1 cellular context compared by ENCODE assay signal in genomic region chr5:179623001-179623905, GRCh38.
TF ChIP-seq lines count a peak whose summit lies in the region.

Gene HNRNPH1, minus strand, starts transcription at chr5:179623671. Its CDS starts 538 bp downstream, at chr5:179623133.

TF ChIP-seq in GM12878, 131 proteins besides CTCF, POLR2A, EP300 and RAD21 (continued from another document and continues in another):
- TF ChIP-seq FOS (IDR thresholded peaks at IDR 0.05; ENCODE audit: borderline replicate concordance, extremely low read depth, insufficient read length) (no peak), FOXM1 (IDR thresholded peaks at IDR 0.05; ENCODE audit: low read depth, low read length) (no peak; the same call in 1 of the 2 replicates), PAX8 (IDR thresholded peaks at IDR 0.05) (no peak), E2F4 (IDR thresholded peaks at IDR 0.05; ENCODE audit: low read depth, low read length) (peak; percentile 58; the same call in 1 of the 2 replicates), ATF7 (IDR thresholded peaks at IDR 0.05; ENCODE audit: low read depth) (peak; percentile 43), SRF (IDR thresholded peaks at IDR 0.05; ENCODE audit: low read depth in 2 of 2, low read length in 2 of 2) (peak in 1 of 2 experiments; percentile 1; a peak in 1 of 4 replicates), ZBED1 (IDR thresholded peaks at IDR 0.05; ENCODE audit: borderline replicate concordance) (peak; percentile 62; the same call in 1 of the 2 replicates), MEF2A (IDR thresholded peaks at IDR 0.05; ENCODE audit: insufficient read depth, low read depth, low read length) (peak; percentile 32; the same call in 1 of the 2 replicates), HDAC6 (IDR thresholded peaks at IDR 0.05; ENCODE audit: unreplicated experiment) (peak; percentile 94), SP1 (IDR thresholded peaks at IDR 0.05; ENCODE audit: low read depth, low read length) (peak; percentile 68), DPF2 (IDR thresholded peaks at IDR 0.05) (peak; percentile 31), CHD1 (IDR thresholded peaks at IDR 0.05; ENCODE audit: low read depth, low read length) (peak; percentile 93; the same call in 1 of the 2 replicates), BCL11A (IDR thresholded peaks at IDR 0.05; ENCODE audit: low read depth, low read length) (0 out of 2 replicates have a peak, but pooled peaks have one; percentile 24), RELA (IDR thresholded peaks at IDR 0.05; ENCODE audit: borderline replicate concordance, partially characterized antibody) (peak; percentile 67), ZZZ3 (IDR thresholded peaks at IDR 0.05; ENCODE audit: control insufficient read depth, insufficient read length, low read depth) (no peak), BHLHE40 (IDR thresholded peaks at IDR 0.05; ENCODE audit: borderline replicate concordance in 1 of 2, low read depth in 2 of 2, low read length in 1 of 2) (peak; percentile 41 to 87; a peak in 3 of 4 replicates), REST (IDR thresholded peaks at IDR 0.05; ENCODE audit: low read depth, low read length) (0 out of 2 replicates have a peak, but pooled peaks have one; percentile 25), ZNF687 (IDR thresholded peaks at IDR 0.05) (peak; percentile 96), EGR1 (IDR thresholded peaks at IDR 0.05; ENCODE audit: borderline replicate concordance in 1 of 2, low read depth in 2 of 2, low read length in 2 of 2) (0 out of 3 replicates have a peak, but pooled peaks of 1 of the 2 experiments have one; percentile 35), ZNF207 (IDR thresholded peaks at IDR 0.05; ENCODE audit: borderline replicate concordance) (peak; percentile 98), KLF5 (IDR thresholded peaks at IDR 0.05; ENCODE audit: partially characterized antibody) (peak; percentile 79), ZBTB4 (CRISPR knock-in tag; IDR thresholded peaks at IDR 0.05) (no peak), SMAD5 (IDR thresholded peaks at IDR 0.05; ENCODE audit: low read depth) (peak; percentile 99), MYC (IDR thresholded peaks at IDR 0.05; ENCODE audit: insufficient read depth, insufficient read length, insufficient replicate concordance, low read length, severe bottlenecking) (peak; percentile 88), POLR2AphosphoS2 (IDR thresholded peaks at IDR 0.05; ENCODE audit: low read depth, low read length) (peak; percentile 100), LARP7 (IDR thresholded peaks at IDR 0.05) (peak; percentile 88; the same call in 1 of the 2 replicates), CEBPB (IDR thresholded peaks at IDR 0.05; ENCODE audit: borderline replicate concordance in 1 of 2, low read depth in 2 of 2, low read length in 2 of 2) (peak in 1 of 2 experiments; percentile 41; a peak in 1 of 4 replicates), HDAC2 (IDR thresholded peaks at IDR 0.05) (no peak), TCF3 (IDR thresholded peaks at IDR 0.05; ENCODE audit: borderline replicate concordance, insufficient read depth, low read depth, low read length) (peak; percentile 92; the same call in 1 of the 2 replicates), CBFB (IDR thresholded peaks at IDR 0.05; ENCODE audit: low read depth) (peak; percentile 99), POLR2AphosphoS5 (IDR thresholded peaks at IDR 0.05; ENCODE audit: low read length) (peak; percentile 100), USF1 (IDR thresholded peaks at IDR 0.05; ENCODE audit: borderline replicate concordance, extremely low read length, insufficient read depth, low read depth, low read length) (no peak), MYB (IDR thresholded peaks at IDR 0.05; ENCODE audit: borderline replicate concordance, low read depth, low read length) (no peak), FOXK2 (IDR thresholded peaks at IDR 0.05) (no peak; the same call in 1 of the 2 replicates), HCFC1 (IDR thresholded peaks at IDR 0.05; ENCODE audit: low read length) (peak; percentile 67), ETV6 (conservative IDR thresholded peaks at IDR 0.05 in 1 of 2, IDR thresholded peaks at IDR 0.05 in 1 of 2; ENCODE audit: borderline replicate concordance in 1 of 2, low read depth in 1 of 2) (peak in 1 of 2 experiments; percentile 20; a peak in 1 of 4 replicates), BCL3 (IDR thresholded peaks at IDR 0.05; ENCODE audit: borderline replicate concordance, insufficient read depth, low read depth, low read length, poor library complexity, severe bottlenecking) (no peak), IKZF1 (conservative IDR thresholded peaks at IDR 0.05) (peak; percentile 100)
- TF ChIP-seq, protein P1, sequence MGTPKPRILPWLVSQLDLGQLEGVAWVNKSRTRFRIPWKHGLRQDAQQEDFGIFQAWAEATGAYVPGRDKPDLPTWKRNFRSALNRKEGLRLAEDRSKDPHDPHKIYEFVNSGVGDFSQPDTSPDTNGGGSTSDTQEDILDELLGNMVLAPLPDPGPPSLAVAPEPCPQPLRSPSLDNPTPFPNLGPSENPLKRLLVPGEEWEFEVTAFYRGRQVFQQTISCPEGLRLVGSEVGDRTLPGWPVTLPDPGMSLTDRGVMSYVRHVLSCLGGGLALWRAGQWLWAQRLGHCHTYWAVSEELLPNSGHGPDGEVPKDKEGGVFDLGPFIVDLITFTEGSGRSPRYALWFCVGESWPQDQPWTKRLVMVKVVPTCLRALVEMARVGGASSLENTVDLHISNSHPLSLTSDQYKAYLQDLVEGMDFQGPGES (IDR thresholded peaks at IDR 0.05), result no peak
- TF ChIP-seq, protein P2, sequence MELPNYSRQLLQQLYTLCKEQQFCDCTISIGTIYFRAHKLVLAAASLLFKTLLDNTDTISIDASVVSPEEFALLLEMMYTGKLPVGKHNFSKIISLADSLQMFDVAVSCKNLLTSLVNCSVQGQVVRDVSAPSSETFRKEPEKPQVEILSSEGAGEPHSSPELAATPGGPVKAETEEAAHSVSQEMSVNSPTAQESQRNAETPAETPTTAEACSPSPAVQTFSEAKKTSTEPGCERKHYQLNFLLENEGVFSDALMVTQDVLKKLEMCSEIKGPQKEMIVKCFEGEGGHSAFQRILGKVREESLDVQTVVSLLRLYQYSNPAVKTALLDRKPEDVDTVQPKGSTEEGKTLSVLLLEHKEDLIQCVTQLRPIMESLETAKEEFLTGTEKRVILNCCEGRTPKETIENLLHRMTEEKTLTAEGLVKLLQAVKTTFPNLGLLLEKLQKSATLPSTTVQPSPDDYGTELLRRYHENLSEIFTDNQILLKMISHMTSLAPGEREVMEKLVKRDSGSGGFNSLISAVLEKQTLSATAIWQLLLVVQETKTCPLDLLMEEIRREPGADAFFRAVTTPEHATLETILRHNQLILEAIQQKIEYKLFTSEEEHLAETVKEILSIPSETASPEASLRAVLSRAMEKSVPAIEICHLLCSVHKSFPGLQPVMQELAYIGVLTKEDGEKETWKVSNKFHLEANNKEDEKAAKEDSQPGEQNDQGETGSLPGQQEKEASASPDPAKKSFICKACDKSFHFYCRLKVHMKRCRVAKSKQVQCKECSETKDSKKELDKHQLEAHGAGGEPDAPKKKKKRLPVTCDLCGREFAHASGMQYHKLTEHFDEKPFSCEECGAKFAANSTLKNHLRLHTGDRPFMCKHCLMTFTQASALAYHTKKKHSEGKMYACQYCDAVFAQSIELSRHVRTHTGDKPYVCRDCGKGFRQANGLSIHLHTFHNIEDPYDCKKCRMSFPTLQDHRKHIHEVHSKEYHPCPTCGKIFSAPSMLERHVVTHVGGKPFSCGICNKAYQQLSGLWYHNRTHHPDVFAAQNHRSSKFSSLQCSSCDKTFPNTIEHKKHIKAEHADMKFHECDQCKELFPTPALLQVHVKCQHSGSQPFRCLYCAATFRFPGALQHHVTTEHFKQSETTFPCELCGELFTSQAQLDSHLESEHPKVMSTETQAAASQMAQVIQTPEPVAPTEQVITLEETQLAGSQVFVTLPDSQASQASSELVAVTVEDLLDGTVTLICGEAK (IDR thresholded peaks at IDR 0.05; ENCODE audit: borderline replicate concordance), result no peak; the same call in 1 of the 2 replicates
